7 cellular contexts compared by ENCODE assay signal in genomic region chr7:128932862-128933821, GRCh38. TPM values are rescaled to one million over a fixed set of nuclear protein-coding genes. Genes with fewer than 3 reads are reported as not detected.
DNase-seq lines count a peak whose midpoint lies in the region; ATAC-seq and TF ChIP-seq lines count a peak whose summit lies in the region.

No MANE protein-coding gene starts in this region.

- ATAC-seq in GM19035 (IDR thresholded peaks at IDR 0.05; ENCODE audit: unreplicated experiment): peak; percentile 34
- ATAC-seq in IMR-90 (ENCODE audit: low read depth): no peak
- ATAC-seq in activated naive CD8-positive, alpha-beta T cell treated with anti-CD3 and anti-CD28 coated beads, Interleukin-2, amount 10 ng/mL, durations not matched to agents 7 days and 5 days (ENCODE audit: low read depth): peak; percentile 89
- ATAC-seq in HG03378 (IDR thresholded peaks at IDR 0.05; ENCODE audit: unreplicated experiment): no peak
- no peak for ATAC-seq in PC-3

- no peak for TF ChIP-seq POLR2A in IMR-90 (IDR thresholded peaks at IDR 0.05; ENCODE audit: low read depth, low read length)
- no peak for TF ChIP-seq POLR2A in sigmoid colon (IDR thresholded peaks at IDR 0.05)

- H3K4ac ChIP-seq in IMR-90 (ENCODE audit: low read depth, low read length): no peak overlapping the region

- H3K27me3 ChIP-seq in IMR-90 (ENCODE audit: control insufficient read depth, insufficient read depth, low read length) (peaks cover 80% of the 10 kb centered on the region), sigmoid colon (peaks cover 9 to 53% (median 15%) of the 10 kb centered on the region in 3 donors), PC-3 (ENCODE audit: low read length) (no peaks in the 10 kb centered on the region)

- H3K9me3 Mint-ChIP-seq in activated naive CD8-positive, alpha-beta T cell treated with anti-CD3 and anti-CD28 coated beads, Interleukin-2, amount 10 ng/mL, durations not matched to agents 7 days and 5 days: no peaks in the 10 kb centered on the region

- H3K36me3 ChIP-seq in IMR-90 (ENCODE audit: control insufficient read depth, insufficient read depth, low read length) (no peaks in the 10 kb centered on the region), sigmoid colon (no peaks in the 10 kb centered on the region), PC-3 (ENCODE audit: low read depth, low read length) (no peaks in the 10 kb centered on the region)

- H3K18ac ChIP-seq in IMR-90 (ENCODE audit: low read depth, low read length): no peak overlapping the region

- no peak overlapping the region for H2AK5ac ChIP-seq in IMR-90 (ENCODE audit: low read depth, low read length)

- POLR2A ChIA-PET in IMR-90 (lab: Charles Lee; ENCODE audit: unreplicated experiment) (no interaction called here), PC-3 (lab: Charles Lee; ENCODE audit: unreplicated experiment) (no interaction called here)
- POLR2A ChIA-PET in activated naive CD8-positive, alpha-beta T cell treated with anti-CD3 and anti-CD28 coated beads, Interleukin-2, amount 10 ng/mL, durations not matched to agents 7 days and 5 days (lab: Charles Lee): interaction anchor here (0.6 to 1.5 kb wide), 5 partner anchors 18 to 1544 kb away, joined by 3 to 13 read pairs (median 3); partner anchors contain the start of genes ATP6V1F, CALU and TNPO3

- 85% methylated on average over 6 of the region's 18 CpGs; no CpG with 5 or more reads in 1 of the 2 experiments for WGBS in IMR-90 (ENCODE audit: extremely low coverage in 2 of 2, insufficient read length in 1 of 2), 2 experiments
- WGBS in sigmoid colon, 2 donors: 47 to 76% methylated on average over 18 of the region's 18 CpGs

- no peak overlapping the region for H2BK15ac ChIP-seq in IMR-90 (ENCODE audit: low read depth, low read length)

- H3K27ac ChIP-seq in IMR-90 (ENCODE audit: insufficient read depth, low read length) (no peak overlapping the region), sigmoid colon (peak overlapping the region in 1 of 4 donors; percentile 10), PC-3 (ENCODE audit: low read length) (no peak overlapping the region)

- no peak for TF ChIP-seq RAD21 in IMR-90 (IDR thresholded peaks at IDR 0.05; ENCODE audit: low read length)

- no peaks in the 10 kb centered on the region for H3K79me1 ChIP-seq in IMR-90 (ENCODE audit: low read depth in 1 of 2, low read length in 2 of 2)

- no peak overlapping the region for H2BK20ac ChIP-seq in IMR-90 (ENCODE audit: low read depth, low read length)

- H4K20me1 ChIP-seq in IMR-90 (ENCODE audit: insufficient read depth, low read length) (no peaks in the 10 kb centered on the region; the same call in 1 of the 2 replicates), PC-3 (ENCODE audit: low read length) (no peaks in the 10 kb centered on the region)

- H3K79me2 ChIP-seq in PC-3 (ENCODE audit: low read length): no peaks in the 10 kb centered on the region

- H3K9me3 ChIP-seq in IMR-90 (ENCODE audit: control insufficient read depth, insufficient read depth, low read length) (no peaks in the 10 kb centered on the region), sigmoid colon (no peaks in the 10 kb centered on the region), PC-3 (ENCODE audit: low read length) (no peaks in the 10 kb centered on the region)

- TF ChIP-seq CTCF in IMR-90 (conservative IDR thresholded peaks at IDR 0.05; ENCODE audit: low read depth, low read length) (no peak), sigmoid colon (IDR thresholded peaks at IDR 0.05) (no peak), PC-3 (conservative IDR thresholded peaks at IDR 0.05; ENCODE audit: low read depth, low read length) (no peak)

- DNase-seq in IMR-90 (no peak), sigmoid colon (peak; percentile 75), 8988T (no peak), PC-3 (no peak)
- peak; percentile 54 for DNase-seq in activated naive CD8-positive, alpha-beta T cell treated with anti-CD3 and anti-CD28 coated beads, Interleukin-2, amount 10 ng/mL, durations not matched to agents 7 days and 5 days

- H2AFZ ChIP-seq in IMR-90 (replicated peaks; ENCODE audit: low read length, poor library complexity) (peak overlapping the region; percentile 5), PC-3 (ENCODE audit: low read length) (no peak overlapping the region)

- in situ Hi-C loops in IMR-90 (cut with MboI; ENCODE audit: low sequenced_read_pairs): no loop called here

- no peak overlapping the region for H4K8ac ChIP-seq in IMR-90 (ENCODE audit: low read depth in 2 of 2, low read length in 2 of 2)

- H3K27ac Mint-ChIP-seq in activated naive CD8-positive, alpha-beta T cell treated with anti-CD3 and anti-CD28 coated beads, Interleukin-2, amount 10 ng/mL, durations not matched to agents 7 days and 5 days: peak overlapping the region; percentile 81

- no peaks in the 10 kb centered on the region for H3K9me1 ChIP-seq in IMR-90 (ENCODE audit: insufficient read depth, low read length)

- BruUV-seq in IMR-90 (replicated peaks; lab: Mats Ljungman, UMichigan) (no TSS peak), PC-3 (replicated peaks; lab: Mats Ljungman, UMichigan) (no TSS peak)

- no peaks in the 10 kb centered on the region for H3K9me2 ChIP-seq in PC-3 (replicated peaks; ENCODE audit: low read length)

- H3K9ac ChIP-seq in IMR-90 (ENCODE audit: low read depth, low read length) (no peak overlapping the region), PC-3 (ENCODE audit: low read length) (no peak overlapping the region)

- H4K5ac ChIP-seq in IMR-90 (ENCODE audit: low read depth, low read length): no peak overlapping the region

- no peak for TF ChIP-seq EP300 in sigmoid colon (IDR thresholded peaks at IDR 0.05)

- no peak overlapping the region for H4K91ac ChIP-seq in IMR-90 (ENCODE audit: insufficient read depth, low read depth, low read length)

- no peak overlapping the region for H3K4me3 ChIP-seq in IMR-90 (ENCODE audit: insufficient read depth, low read depth, low read length)
- H3K4me3 ChIP-seq in sigmoid colon: no peak overlapping the region
- no peak overlapping the region for H3K4me3 ChIP-seq in PC-3 (ENCODE audit: low read length)

- peaks cover 14% of the 10 kb centered on the region for H3K4me1 Mint-ChIP-seq in activated naive CD8-positive, alpha-beta T cell treated with anti-CD3 and anti-CD28 coated beads, Interleukin-2, amount 10 ng/mL, durations not matched to agents 7 days and 5 days

- no peak overlapping the region for H2BK120ac ChIP-seq in IMR-90 (ENCODE audit: low read depth, low read length)

- no peak overlapping the region for H2AK9ac ChIP-seq in IMR-90 (replicated peaks; ENCODE audit: low read depth, low read length, poor library complexity)

- H3K36me3 Mint-ChIP-seq in activated naive CD8-positive, alpha-beta T cell treated with anti-CD3 and anti-CD28 coated beads, Interleukin-2, amount 10 ng/mL, durations not matched to agents 7 days and 5 days: peaks cover 2% of the 10 kb centered on the region

- no peak overlapping the region for H3K56ac ChIP-seq in IMR-90 (ENCODE audit: extremely low read depth, insufficient read depth, low read length)

- no peak overlapping the region for H2BK5ac ChIP-seq in IMR-90 (ENCODE audit: low read depth, low read length, poor library complexity, severe bottlenecking)

- dilution Hi-C loops in IMR-90 (cut with HindIII; ENCODE audit: low sequenced_read_pairs, unreplicated experiment): no loop called here

- H3K27me3 Mint-ChIP-seq in activated naive CD8-positive, alpha-beta T cell treated with anti-CD3 and anti-CD28 coated beads, Interleukin-2, amount 10 ng/mL, durations not matched to agents 7 days and 5 days: peaks cover 23% of the 10 kb centered on the region

- H3K4me2 ChIP-seq in IMR-90 (ENCODE audit: low read depth, low read length) (no peak overlapping the region), PC-3 (ENCODE audit: low read length) (no peak overlapping the region)

- CTCF ChIA-PET in IMR-90 (lab: Yijun Ruan, JAX): interaction anchor here (0.5 kb wide), 1 partner anchor 1533 kb away, joined by 3 read pairs; no protein-coding TSS in a partner anchor
- CTCF ChIA-PET in PC-3 (lab: Charles Lee): no interaction called here

- H3F3A ChIP-seq in PC-3 (ENCODE audit: low read length, unreplicated experiment): no peaks in the 10 kb centered on the region

- intact Hi-C loops in IMR-90 (cut with micrococcal nuclease): no loop called here
- intact Hi-C loops in sigmoid colon (cut with DNase I): no loop called here
- intact Hi-C loops in PC-3 (cut with micrococcal nuclease): no loop called here

- H3K4me1 ChIP-seq in IMR-90 (ENCODE audit: control insufficient read depth, insufficient read depth, low read length): no peaks in the 10 kb centered on the region; the same call in 1 of the 2 replicates
- peaks cover 0 to 9% (median 8%) of the 10 kb centered on the region in 4 donors for H3K4me1 ChIP-seq in sigmoid colon
- H3K4me1 ChIP-seq in PC-3 (ENCODE audit: insufficient read depth, low read length): no peaks in the 10 kb centered on the region

- no peak overlapping the region for H3K23ac ChIP-seq in IMR-90 (ENCODE audit: low read depth, low read length)

- H3K4me3 Mint-ChIP-seq in activated naive CD8-positive, alpha-beta T cell treated with anti-CD3 and anti-CD28 coated beads, Interleukin-2, amount 10 ng/mL, durations not matched to agents 7 days and 5 days: peak overlapping the region; percentile 76

- H3K14ac ChIP-seq in IMR-90 (replicated peaks; ENCODE audit: low read depth, low read length): no peak overlapping the region

TF ChIP-seq in IMR-90, 13 proteins besides CTCF, POLR2A, EP300 and RAD21:
- TF ChIP-seq MAFK (IDR thresholded peaks at IDR 0.05; ENCODE audit: low read depth, low read length) (peak; percentile 81), NFE2L2 (IDR thresholded peaks at IDR 0.05; ENCODE audit: low read depth, low read length) (no peak)
TF ChIP-seq in IMR-90: peak in this region for 1.

RNA-seq across cellular contexts. Expression of gene IRF5, which starts 4.6 kb away (rescaled TPM):
- 0.18 TPM in 1 of 2 replicates, not detected in the other for total RNA-seq in IMR-90 (2012; rRNA removed)
- polyA plus RNA-seq in IMR-90 (2012; rRNA removed): 0.14 TPM in 1 of 2 replicates, not detected in the other
- polyA plus RNA-seq in IMR-90 (2012; cell fraction: cytosol; rRNA removed): 0.08 TPM in 1 of 2 replicates, not detected in the other
- 0.15 and 0.24 TPM in 2 replicates for polyA plus RNA-seq in IMR-90 (2012; cell fraction: nucleus; rRNA removed; ENCODE audit: low replicate concordance)
- 1 to 10 TPM; 7.7 to 8.2 TPM for total RNA-seq in activated naive CD8-positive, alpha-beta T cell treated with anti-CD3 and anti-CD28 coated beads, Interleukin-2, amount 10 ng/mL, durations not matched to agents 7 days and 5 days
- 10 to 100 TPM in 1 of 4 donors, 1 to 10 TPM in 3; 6.0 to 15.3 (median 8.1) TPM for total RNA-seq in sigmoid colon
- 10 to 100 TPM in 1 of 3 donors, 1 to 10 TPM in 2; 4.6 to 11.3 (median 4.8) TPM for polyA plus RNA-seq in sigmoid colon
- total RNA-seq in PC-3 (2014; rRNA removed): 12.2 and 15.3 TPM in 2 replicates

RNA-seq across cellular contexts. Expression of gene KCP, which starts 22.6 kb away (rescaled TPM):
- total RNA-seq in IMR-90 (2012; rRNA removed) (not detected in 2 replicates), sigmoid colon (under 1 TPM in 3 of 4 donors, not detected in 1; 0.14 to 0.36 (median 0.28) TPM), PC-3 (2014; rRNA removed) (3.2 and 3.4 TPM in 2 replicates)
- polyA plus RNA-seq in IMR-90 (2012; rRNA removed) (0.03 and 0.07 TPM in 2 replicates), sigmoid colon (under 1 TPM in 1 of 3 donors, not detected in 2; 0.42 TPM)
- 0.03 TPM in 1 of 2 replicates, not detected in the other for polyA plus RNA-seq in IMR-90 (2012; cell fraction: cytosol; rRNA removed)
- 0.17 and 0.33 TPM in 2 replicates for polyA plus RNA-seq in IMR-90 (2012; cell fraction: nucleus; rRNA removed; ENCODE audit: low replicate concordance)
- total RNA-seq in activated naive CD8-positive, alpha-beta T cell treated with anti-CD3 and anti-CD28 coated beads, Interleukin-2, amount 10 ng/mL, durations not matched to agents 7 days and 5 days: under 1 TPM; 0.57 to 0.69 TPM

Comparison
In these comparisons a context has a peak if more than half of its experiments do, and no peak if none do; other contexts are left out.
1. ATAC-seq: peak in GM19035 (single experiment) and activated naive CD8-positive, alpha-beta T cell treated with anti-CD3 and anti-CD28 coated beads, Interleukin-2, amount 10 ng/mL, durations not matched to agents 7 days and 5 days (single experiment); none in IMR-90 (single experiment), HG03378 (single experiment) and PC-3 (single experiment).
2. DNase-seq: peak in activated naive CD8-positive, alpha-beta T cell treated with anti-CD3 and anti-CD28 coated beads, Interleukin-2, amount 10 ng/mL, durations not matched to agents 7 days and 5 days (single experiment) and sigmoid colon (single experiment); none in IMR-90 (single experiment), 8988T (single experiment) and PC-3 (single experiment).